Comparison of ENCODE assay signal across 17 cellular contexts in the genomic region with DNA sequence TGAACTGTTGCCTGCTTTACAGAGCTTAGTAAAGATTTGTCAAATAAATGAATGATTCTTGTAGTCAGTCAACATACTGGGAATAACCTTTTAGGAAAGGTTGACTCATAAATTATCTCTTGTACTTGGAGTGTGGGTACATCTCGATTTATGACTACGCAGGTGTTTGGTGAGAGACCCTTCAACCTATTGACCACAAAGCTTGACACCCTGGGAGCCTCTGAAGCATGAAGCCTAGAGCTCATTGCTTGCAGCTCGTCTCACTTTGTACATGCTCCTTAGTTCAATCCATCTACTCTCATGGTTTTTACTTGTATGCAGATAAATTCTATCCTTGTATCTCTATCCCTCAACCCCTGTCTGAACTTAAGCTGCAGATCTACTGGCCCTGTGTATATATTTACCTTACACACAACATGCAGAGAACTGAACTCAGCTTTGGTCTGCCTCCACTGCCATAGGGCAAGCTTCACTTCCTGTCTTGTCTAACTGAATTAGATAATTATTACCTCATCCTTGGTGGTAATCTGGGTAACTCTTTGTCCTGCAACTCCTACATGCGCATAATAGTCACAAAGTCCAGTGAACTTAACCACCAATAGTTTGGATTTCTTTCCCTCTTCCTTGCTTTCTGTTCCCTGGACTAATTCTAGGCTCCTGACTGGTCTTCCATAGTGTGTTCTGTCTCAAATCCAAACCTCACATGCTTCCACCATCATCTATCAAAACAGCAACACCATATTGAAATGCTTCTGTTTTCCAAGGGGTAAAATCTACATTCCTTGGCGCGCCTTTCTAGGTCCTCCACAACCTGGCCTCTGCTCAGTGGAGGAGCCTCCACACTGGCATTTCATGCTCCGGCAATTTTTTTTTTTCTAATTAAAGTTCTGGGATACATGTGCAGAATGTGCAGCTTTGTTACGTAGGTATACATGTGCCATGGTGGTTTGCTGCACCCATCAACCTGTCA. TPM values are rescaled to one million over a fixed set of nuclear protein-coding genes. Genes with fewer than 3 reads are reported as not detected.
DNase-seq lines count a peak whose midpoint lies in the region; ATAC-seq and TF ChIP-seq lines count a peak whose summit lies in the region.
"Had no signal": no experiment of that assay in that cellular context is flagged by ENCODE, and none has a peak within 500 bp of the region (broad histone marks: within the 10 kb centered on the region; RNA-seq: fewer than 3 reads in every experiment).

No MANE protein-coding gene starts in this region.

- TF ChIP-seq POLR2A in upper lobe of left lung (IDR thresholded peaks at IDR 0.05): no peak

- no peak for TF ChIP-seq CTCF in upper lobe of left lung (IDR thresholded peaks at IDR 0.05)

- ATAC-seq in GM19468 (IDR thresholded peaks at IDR 0.05; ENCODE audit: extremely low read depth, unreplicated experiment) (peak; percentile 21), GM18517 (IDR thresholded peaks at IDR 0.05; ENCODE audit: unreplicated experiment) (no peak), HG03280 (IDR thresholded peaks at IDR 0.05; ENCODE audit: unreplicated experiment) (no peak), upper lobe of left lung (ENCODE audit: low FRiP score in 2 of 2) (no peak)

- WGBS in upper lobe of left lung, 2 donors: 90 to 96% methylated on average over 8 of the region's 8 CpGs

- no peak overlapping the region for H3K27ac ChIP-seq in upper lobe of left lung
- H3K27ac ChIP-seq: parathyroid adenoma had no signal

- no peaks in the 10 kb centered on the region for H3K4me1 ChIP-seq in upper lobe of left lung
- H3K4me1 ChIP-seq: HAP-1, parathyroid adenoma had no signal

- H3K9me3 ChIP-seq in upper lobe of left lung: no peaks in the 10 kb centered on the region
- H3K9me3 ChIP-seq: HAP-1, MG63, SK-N-SH had no signal

- no peaks in the 10 kb centered on the region for H3K27me3 ChIP-seq in upper lobe of left lung
- H3K27me3 ChIP-seq: MG63 had no signal

- H3K36me3 ChIP-seq in upper lobe of left lung: no peaks in the 10 kb centered on the region
- H3K36me3 ChIP-seq: HAP-1, MG63 had no signal

- no peak overlapping the region for H3K4me3 ChIP-seq in upper lobe of left lung
- H3K4me3 ChIP-seq: HAP-1, MG63 had no signal

- TF ChIP-seq EP300 in upper lobe of left lung (IDR thresholded peaks at IDR 0.05): no peak

- DNase-seq in NCI-H226: peak; percentile 28
- peak; percentile 77 for DNase-seq in kidney glomerular epithelial cell (lab: John Stamatoyannopoulos, UW)
- no peak for DNase-seq in upper lobe of left lung
- no peak for DNase-seq in hypothalamus (lab: John Stamatoyannopoulos, UW)
- DNase-seq: activated CD4-positive, alpha-beta T cell treated with anti-CD3 and anti-CD28 coated beads, Interleukin-2, amount 10 ng/mL, durations not matched to agents 7 days and 5 days; activated naive CD4-positive, alpha-beta T cell treated with anti-CD3 and anti-CD28 coated beads, Interleukin-2, amount 10 ng/mL, durations not matched to agents 7 days and 5 days; hippocampal formation; MG63; NCI-H2029; NCI-H526 treated with DMSO at 0.1 percent for 48 hours; SK-N-SH; stimulated activated CD4-positive, alpha-beta T cell treated with anti-CD3 and anti-CD28 coated beads, Interleukin-4, amount 100 ng/mL, for 24 hours had no signal

RNA-seq across cellular contexts. Expression of gene FAT1, which starts 32.2 kb away (rescaled TPM):
- total RNA-seq in upper lobe of left lung: 10 to 100 TPM; 42.8 to 92.2 (median 77.4) TPM

Comparison
In these comparisons a context has a peak if more than half of its experiments do, and no peak if none do; other contexts are left out.
1. DNase-seq: peak in NCI-H226 (single experiment) and kidney glomerular epithelial cell (single experiment); none in upper lobe of left lung (0 of 2) and hypothalamus (0 of 51).